Comparison of ENCODE assay signal across 8 cellular contexts in the genomic region with DNA sequence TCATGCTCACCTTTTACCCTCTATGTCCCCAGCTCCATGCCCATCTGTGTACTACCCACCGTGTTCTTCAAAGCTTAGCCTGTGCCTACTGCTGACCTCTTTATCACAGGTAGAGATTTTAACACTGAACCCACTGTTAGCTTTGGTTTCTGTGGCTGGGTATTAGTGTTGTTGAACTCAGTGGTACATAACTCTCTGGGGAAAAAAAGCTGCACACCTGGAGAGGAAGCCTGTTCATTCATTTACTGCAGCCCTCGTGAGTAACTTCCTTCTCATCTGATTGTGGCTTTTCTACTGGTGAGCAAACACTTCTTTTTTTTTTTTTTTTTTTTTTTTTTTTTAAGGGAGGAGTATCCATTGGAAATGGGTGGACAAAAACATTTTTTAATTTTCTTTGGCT.
DNase-seq lines count a peak whose midpoint lies in the region; ATAC-seq and TF ChIP-seq lines count a peak whose summit lies in the region.

No MANE protein-coding gene starts in this region.

- no peak overlapping the region for H3K4me3 ChIP-seq in upper lobe of left lung

- H3K36me3 ChIP-seq in upper lobe of left lung: no peaks in the 10 kb centered on the region

- TF ChIP-seq EP300 in upper lobe of left lung (IDR thresholded peaks at IDR 0.05): no peak

- no peak for TF ChIP-seq CTCF in upper lobe of left lung (IDR thresholded peaks at IDR 0.05)

- no peaks in the 10 kb centered on the region for H3K4me1 ChIP-seq in upper lobe of left lung

- DNase-seq in NCI-H1092 treated with DMSO at 0.1 percent for 48 hours (lab: John Stamatoyannopoulos, UW) (peak; percentile 2), NCI-H1092 (lab: John Stamatoyannopoulos, UW) (no peak), germinal center (ENCODE audit: low spot score) (peak; percentile 63), upper lobe of left lung (no peak)
- no peak for DNase-seq in activated CD8-positive, alpha-beta memory T cell treated with anti-CD3 and anti-CD28 coated beads for 24 hours

- no peaks in the 10 kb centered on the region for H3K27me3 ChIP-seq in upper lobe of left lung

- H3K27ac ChIP-seq in upper lobe of left lung: no peak overlapping the region

- H3K9me3 ChIP-seq in upper lobe of left lung: no peaks in the 10 kb centered on the region

- ATAC-seq in GM21576 (IDR thresholded peaks at IDR 0.05; ENCODE audit: unreplicated experiment): peak; percentile 94
- peak; percentile 81 for ATAC-seq in HG03432 (IDR thresholded peaks at IDR 0.05; ENCODE audit: unreplicated experiment)
- ATAC-seq in upper lobe of left lung (ENCODE audit: low FRiP score in 2 of 2): no peak
- ATAC-seq in GM19035 (IDR thresholded peaks at IDR 0.05; ENCODE audit: unreplicated experiment): no peak

- WGBS in upper lobe of left lung, 2 donors: 17 to 27% methylated on average over 2 of the region's 2 CpGs

- TF ChIP-seq POLR2A in upper lobe of left lung (IDR thresholded peaks at IDR 0.05): no peak

Comparison
In these comparisons a context has a peak if more than half of its experiments do, and no peak if none do; other contexts are left out.
1. DNase-seq: peak in NCI-H1092 treated with DMSO at 0.1 percent for 48 hours (single experiment) and germinal center (single experiment); none in NCI-H1092 (single experiment), upper lobe of left lung (0 of 2) and activated CD8-positive, alpha-beta memory T cell treated with anti-CD3 and anti-CD28 coated beads for 24 hours (single experiment).
2. ATAC-seq: peak in GM21576 (single experiment) and HG03432 (single experiment); none in upper lobe of left lung (0 of 2) and GM19035 (single experiment).